In genomic region chr2:8692783-8693768, GRCh38 we compare ENCODE assay signal across 1 cellular context.
TF ChIP-seq lines count a peak whose summit lies in the region.

No MANE protein-coding gene starts in this region.

TF ChIP-seq in K562, 482 proteins besides CTCF, POLR2A, EP300 and RAD21 (continued from another document):
- peak in 1 of 2 experiments; percentile 59 for TF ChIP-seq E2F6 (IDR thresholded peaks at IDR 0.05; ENCODE audit: borderline replicate concordance in 1 of 2, extremely low read depth in 1 of 2, insufficient read depth in 1 of 2, insufficient read length in 1 of 2, low read depth in 1 of 2, low read length in 1 of 2, poor library complexity in 1 of 2, severe bottlenecking in 1 of 2)
- TF ChIP-seq CHD2 (IDR thresholded peaks at IDR 0.05; ENCODE audit: low read depth, low read length) = no peak
- TF ChIP-seq MAZ (CRISPR knock-in tag; conservative IDR thresholded peaks at IDR 0.05 in 1 of 2, IDR thresholded peaks at IDR 0.05 in 1 of 2) = 0 out of 4 replicates have a peak, but pooled peaks of 1 of the 2 experiments have one; percentile 31
- peak; percentile 52; the same call in 1 of the 2 replicates for TF ChIP-seq STAG1 (CRISPR knock-in tag; IDR thresholded peaks at IDR 0.05; ENCODE audit: borderline replicate concordance)
- TF ChIP-seq MED1 (CRISPR knock-in tag; IDR thresholded peaks at IDR 0.05; ENCODE audit: borderline replicate concordance) = no peak
- TF ChIP-seq UBTF (IDR thresholded peaks at IDR 0.05; ENCODE audit: borderline replicate concordance in 1 of 2, low read depth in 2 of 2, low read length in 2 of 2) = peak in 1 of 2 experiments; percentile 63; a peak in 1 of 4 replicates
- 0 out of 2 replicates have a peak, but pooled peaks have one; percentile 44 for TF ChIP-seq POLR2G (IDR thresholded peaks at IDR 0.05; ENCODE audit: low read depth, low read length)
- peak; percentile 33; the same call in 1 of the 2 replicates for TF ChIP-seq TFAP4 (CRISPR knock-in tag; IDR thresholded peaks at IDR 0.05; ENCODE audit: borderline replicate concordance)
- no peak for TF ChIP-seq ZNF311 (CRISPR knock-in tag; IDR thresholded peaks at IDR 0.05)
- TF ChIP-seq, protein P1, sequence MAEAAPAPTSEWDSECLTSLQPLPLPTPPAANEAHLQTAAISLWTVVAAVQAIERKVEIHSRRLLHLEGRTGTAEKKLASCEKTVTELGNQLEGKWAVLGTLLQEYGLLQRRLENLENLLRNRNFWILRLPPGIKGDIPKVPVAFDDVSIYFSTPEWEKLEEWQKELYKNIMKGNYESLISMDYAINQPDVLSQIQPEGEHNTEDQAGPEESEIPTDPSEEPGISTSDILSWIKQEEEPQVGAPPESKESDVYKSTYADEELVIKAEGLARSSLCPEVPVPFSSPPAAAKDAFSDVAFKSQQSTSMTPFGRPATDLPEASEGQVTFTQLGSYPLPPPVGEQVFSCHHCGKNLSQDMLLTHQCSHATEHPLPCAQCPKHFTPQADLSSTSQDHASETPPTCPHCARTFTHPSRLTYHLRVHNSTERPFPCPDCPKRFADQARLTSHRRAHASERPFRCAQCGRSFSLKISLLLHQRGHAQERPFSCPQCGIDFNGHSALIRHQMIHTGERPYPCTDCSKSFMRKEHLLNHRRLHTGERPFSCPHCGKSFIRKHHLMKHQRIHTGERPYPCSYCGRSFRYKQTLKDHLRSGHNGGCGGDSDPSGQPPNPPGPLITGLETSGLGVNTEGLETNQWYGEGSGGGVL (CRISPR knock-in tag; IDR thresholded peaks at IDR 0.05) = no peak
- no peak for TF ChIP-seq ZNF146 (CRISPR knock-in tag; IDR thresholded peaks at IDR 0.05; ENCODE audit: unreplicated experiment)
- TF ChIP-seq SMARCC2 (IDR thresholded peaks at IDR 0.05; ENCODE audit: low read depth) = peak; percentile 50; the same call in 1 of the 2 replicates
- no peak for TF ChIP-seq ZNF143 (CRISPR knock-in tag; IDR thresholded peaks at IDR 0.05)
